Comparison of ENCODE assay signal across 25 cellular contexts in genomic region chr2:16933355-16933754, GRCh38.
"Had no signal": no experiment of that assay in that cellular context is flagged by ENCODE, and none has a peak within 500 bp of the region (broad histone marks: within the 10 kb centered on the region; RNA-seq: fewer than 3 reads in every experiment).

No MANE protein-coding gene starts in this region.

- H3K4me1 ChIP-seq: SJSA1 had no signal

- ATAC-seq: activated naive CD4-positive, alpha-beta T cell treated with anti-CD3 and anti-CD28 coated beads, Interleukin-2, amount 50 U/mL, for 72 hours; activated T-cell treated with anti-CD3 and anti-CD28 coated beads, Interleukin-2, amount 50 U/mL, for 4 hours; Panc1; Right ventricle myocardium inferior had no signal

- H3K9me3 ChIP-seq: SJSA1 had no signal

- H3K36me3 ChIP-seq: brain microvascular endothelial cell, cardiac muscle cell, SJSA1 had no signal

- H3K4me3 ChIP-seq: cardiac muscle cell, SJSA1 had no signal

- DNase-seq: activated CD4-positive, alpha-beta memory T cell treated with anti-CD3 and anti-CD28 coated beads for 36 hours; activated CD4-positive, alpha-beta T cell treated with anti-CD3 and anti-CD28 coated beads, Interleukin-2, amount 10 ng/mL, durations not matched to agents 7 days and 5 days; activated CD4-positive, CD25-positive, alpha-beta regulatory T cell; activated CD8-positive, alpha-beta memory T cell treated with anti-CD3 and anti-CD28 coated beads for 24 hours; activated effector memory CD4-positive, alpha-beta T cell treated with anti-CD3 and anti-CD28 coated beads, Interleukin-2, amount 50 U/mL, for 16 hours; activated naive CD4-positive, alpha-beta T cell treated with Interleukin-2 at 50 U/mL for 16 hours; activated T-cell treated with anti-CD3 and anti-CD28 coated beads, Interleukin-2, amount 50 U/mL, for 4 hours; amygdala; brain microvascular endothelial cell; cerebellar nuclear complex; NCI-H1092; NCI-H1694 treated with DMSO at 0.1 percent for 48 hours; NCI-H2029 treated with DMSO at 0.1 percent for 48 hours; NCI-H446; NCI-H524; NCI-H82; RPMI8226; T-helper 1 cell had no signal

- H3K9ac ChIP-seq: KMS-11 had no signal

- H3K27me3 ChIP-seq: brain microvascular endothelial cell, cardiac muscle cell, SJSA1 had no signal

- H3K27ac ChIP-seq: brain microvascular endothelial cell, cardiac muscle cell, KMS-11, SJSA1, VCaP had no signal

- H3K4me2 ChIP-seq: KMS-11 had no signal
